ENCODE assay signal across 8 cellular contexts in genomic region chr6:113732384-113732966, GRCh38.
A peak's percentile ranks its signal among the peaks of the same experiment; 100 is the strongest.
DNase-seq lines count a peak whose midpoint lies in the region; ATAC-seq and TF ChIP-seq lines count a peak whose summit lies in the region.

No MANE protein-coding gene starts in this region.

- peaks cover 19% of the 10 kb centered on the region for H3K4me1 ChIP-seq in left ventricle myocardium inferior
- H3K4me1 ChIP-seq in aorta (ENCODE audit: control insufficient read depth in 1 of 2, insufficient read depth in 2 of 2, low read length in 2 of 2), result no peaks in the 10 kb centered on the region

- H3K27ac ChIP-seq in left ventricle myocardium inferior (replicated peaks) (peak overlapping the region; percentile 57), aorta (ENCODE audit: low read depth in 1 of 2, low read length in 2 of 2) (no peak overlapping the region)

- H3K36me3 ChIP-seq in left ventricle myocardium inferior (no peaks in the 10 kb centered on the region), aorta (ENCODE audit: control insufficient read depth in 1 of 2, insufficient read depth in 2 of 2, low read length in 1 of 2) (no peaks in the 10 kb centered on the region)

- H3K9me3 ChIP-seq in left ventricle myocardium inferior (replicated peaks) (no peaks in the 10 kb centered on the region), aorta (ENCODE audit: control insufficient read depth, low read length) (no peaks in the 10 kb centered on the region)

- 8 to 29% methylated on average over 4 of the region's 4 CpGs for WGBS in aorta, 2 donors

- peak; percentile 57 for TF ChIP-seq CTCF in left ventricle myocardium inferior (IDR thresholded peaks at IDR 0.05; ENCODE audit: borderline replicate concordance)

- peak; percentile 64 for DNase-seq in NCI-H128 (lab: John Stamatoyannopoulos, UW; ENCODE audit: unreplicated experiment)
- peak in 50 of 56 donors; percentile 2 to 68 (median 23) for DNase-seq in amygdala (lab: John Stamatoyannopoulos, UW)
- peak; percentile 28 for DNase-seq in left ventricle myocardium inferior
- DNase-seq in sciatic nerve (ENCODE audit: low spot score), result peak; percentile 63
- no peak for DNase-seq in OCI-M1 (lab: John Stamatoyannopoulos, UW)
- no peak for DNase-seq in aorta
- no peak for DNase-seq in stimulated activated CD4-positive, alpha-beta T cell treated with anti-CD3 and anti-CD28 coated beads, Interleukin-4, amount 100 ng/mL, for 4 hours

- ATAC-seq in sciatic nerve, result peak; percentile 96
- ATAC-seq in aorta (ENCODE audit: low FRiP score), result no peak
- no peak for ATAC-seq in HG03159 (IDR thresholded peaks at IDR 0.05; ENCODE audit: unreplicated experiment)

- H3K4me3 ChIP-seq in left ventricle myocardium inferior, result peak overlapping the region; percentile 11
- H3K4me3 ChIP-seq in aorta (ENCODE audit: low read length in 2 of 2), result no peak overlapping the region

- intact Hi-C loops in left ventricle myocardium inferior (cut with micrococcal nuclease), result no loop called here
- intact Hi-C loops in sciatic nerve (cut with DNase I), result no loop called here
- intact Hi-C loops in aorta (cut with DNase I), result no loop called here

- no peaks in the 10 kb centered on the region for H3K27me3 ChIP-seq in left ventricle myocardium inferior (ENCODE audit: low read depth)
- H3K27me3 ChIP-seq in aorta (ENCODE audit: control insufficient read depth in 1 of 2, insufficient read depth in 2 of 2, low read length in 1 of 2), result no peaks in the 10 kb centered on the region

Comparison
In these comparisons a context has a peak if more than half of its experiments do, and no peak if none do; other contexts are left out.
1. DNase-seq: peak in NCI-H128 (single experiment), amygdala (50 of 56), left ventricle myocardium inferior (single experiment) and sciatic nerve (single experiment); none in OCI-M1 (single experiment), aorta (0 of 2) and stimulated activated CD4-positive, alpha-beta T cell treated with anti-CD3 and anti-CD28 coated beads, Interleukin-4, amount 100 ng/mL, for 4 hours (0 of 2).